ENCODE assay signal across 29 cellular contexts in genomic region chr12:121509339-121509738, GRCh38.
"Had no signal": no experiment of that assay in that cellular context is flagged by ENCODE, and none has a peak within 500 bp of the region (broad histone marks: within the 10 kb centered on the region; RNA-seq: fewer than 3 reads in every experiment).

No MANE protein-coding gene starts in this region.

- DNase-seq: stimulated activated CD4-positive, alpha-beta T cell treated with anti-CD3 and anti-CD28 coated beads, Interleukin-2, amount 100 ng/mL, for 48 hours; stimulated activated CD4-positive, alpha-beta T cell treated with anti-CD3 and anti-CD28 coated beads, Interleukin-4, amount 100 ng/mL, for 1 hour; stimulated activated CD4-positive, alpha-beta T cell treated with anti-CD3 and anti-CD28 coated beads, Interleukin-4, amount 100 ng/mL, for 24 hours; stimulated activated CD4-positive, alpha-beta T cell treated with anti-CD3 and anti-CD28 coated beads, Interleukin-4, amount 100 ng/mL, for 4 hours; stimulated activated CD8-positive, alpha-beta memory T cell treated with anti-CD3 and anti-CD28 coated beads, Interleukin-4, amount 100 ng/mL, for 48 hours; stimulated activated naive B cell treated with anti-CD40 and anti-IgM and Interleukin-4, amounts not matched to agents 10 μg/mL and 1 μg/mL and 100 μg/mL, for 72 hours; stimulated activated naive CD4-positive, alpha-beta T cell; stimulated activated naive CD4-positive, alpha-beta T cell treated with Interleukin-2 at 50 U/mL for 16 hours; stimulated activated naive CD8-positive, alpha-beta T cell treated with anti-CD3 and anti-CD28 coated beads, Interleukin-15, amount 100 ng/mL, for 72 hours; stimulated activated naive CD8-positive, alpha-beta T cell treated with anti-CD3 and anti-CD28 coated beads, Interleukin-15, Interleukin-2, amounts not matched to agents 100 U/mL and 50 U/mL, for 24 hours; stomach; substantia nigra; testis; thyroid gland; tibial artery; transverse colon; trophoblast cell; upper lobe of right lung; uterus had no signal

- H3K36me3 ChIP-seq: uterus, vagina had no signal

- H3K27ac ChIP-seq: stomach, suprapubic skin, testis, thoracic aorta, thyroid gland, tibial artery, tibial nerve, transverse colon, upper lobe of left lung, upper lobe of right lung, uterus, vagina had no signal

- H3K4me1 ChIP-seq: suprapubic skin, tibial nerve, transverse colon, upper lobe of left lung, upper lobe of right lung, uterus, vagina had no signal

- H3K9me3 Mint-ChIP-seq: stimulated activated effector memory CD8-positive, alpha-beta T cell treated with anti-CD3 and anti-CD28 coated beads, Interleukin-12 subunit alpha, Interleukin-12 subunit beta, amount 100 ng/mL, for 72 hours; stimulated activated memory B cell treated with anti-CD40 and anti-IgM and Interleukin-4, amounts not matched to agents 10 μg/mL and 1 μg/mL and 100 μg/mL, for 72 hours; stimulated activated naive B cell treated with anti-CD40 and anti-IgM and Interleukin-4, amounts not matched to agents 10 μg/mL and 1 μg/mL and 100 μg/mL, for 72 hours; stimulated activated naive CD8-positive, alpha-beta T cell treated with anti-CD3 and anti-CD28 coated beads, Interleukin-15, amount 100 ng/mL, for 72 hours; stimulated activated naive CD8-positive, alpha-beta T cell treated with anti-CD3 and anti-CD28 coated beads, Interleukin-15, Interleukin-2, amounts not matched to agents 100 ng/mL and 50 ng/mL, for 24 hours; type B pancreatic cell had no signal

- H3K4me3 ChIP-seq: stomach, suprapubic skin, testis, thoracic aorta, thyroid gland, tibial artery, tibial nerve, transverse colon, upper lobe of left lung, upper lobe of right lung, uterus, vagina had no signal

- H3K36me3 Mint-ChIP-seq: type B pancreatic cell had no signal

- ATAC-seq: stimulated activated effector memory CD8-positive, alpha-beta T cell treated with anti-CD3 and anti-CD28 coated beads, Interleukin-12 subunit alpha, Interleukin-12 subunit beta, amount 100 ng/mL, for 72 hours; stimulated activated memory B cell treated with anti-CD40 and anti-IgM and Interleukin-4, amounts not matched to agents 10 μg/mL and 1 μg/mL and 100 μg/mL, for 72 hours; stimulated activated naive B cell treated with anti-CD40 and anti-IgM and Interleukin-4, amounts not matched to agents 10 μg/mL and 1 μg/mL and 100 μg/mL, for 72 hours; stimulated activated naive CD8-positive, alpha-beta T cell treated with anti-CD3 and anti-CD28 coated beads, Interleukin-15, amount 100 ng/mL, for 72 hours; stimulated activated naive CD8-positive, alpha-beta T cell treated with anti-CD3 and anti-CD28 coated beads, Interleukin-15, Interleukin-2, amounts not matched to agents 100 U/mL and 50 U/mL, for 24 hours; upper lobe of right lung had no signal

- H3K27ac Mint-ChIP-seq: stimulated activated memory B cell treated with anti-CD40 and anti-IgM and Interleukin-4, amounts not matched to agents 10 μg/mL and 1 μg/mL and 100 μg/mL, for 72 hours; stimulated activated naive CD8-positive, alpha-beta T cell treated with anti-CD3 and anti-CD28 coated beads, Interleukin-15, Interleukin-2, amounts not matched to agents 100 ng/mL and 50 ng/mL, for 24 hours; type B pancreatic cell had no signal

- H3K27me3 Mint-ChIP-seq: stimulated activated memory B cell treated with anti-CD40 and anti-IgM and Interleukin-4, amounts not matched to agents 10 μg/mL and 1 μg/mL and 100 μg/mL, for 72 hours; stimulated activated naive B cell treated with anti-CD40 and anti-IgM and Interleukin-4, amounts not matched to agents 10 μg/mL and 1 μg/mL and 100 μg/mL, for 72 hours; stimulated activated naive CD8-positive, alpha-beta T cell treated with anti-CD3 and anti-CD28 coated beads, Interleukin-15, amount 100 ng/mL, for 72 hours; stimulated activated naive CD8-positive, alpha-beta T cell treated with anti-CD3 and anti-CD28 coated beads, Interleukin-15, Interleukin-2, amounts not matched to agents 100 ng/mL and 50 ng/mL, for 24 hours; type B pancreatic cell had no signal

- H3K4me3 Mint-ChIP-seq: stimulated activated effector memory CD8-positive, alpha-beta T cell treated with anti-CD3 and anti-CD28 coated beads, Interleukin-12 subunit alpha, Interleukin-12 subunit beta, amount 100 ng/mL, for 72 hours; stimulated activated memory B cell treated with anti-CD40 and anti-IgM and Interleukin-4, amounts not matched to agents 10 μg/mL and 1 μg/mL and 100 μg/mL, for 72 hours; stimulated activated naive B cell treated with anti-CD40 and anti-IgM and Interleukin-4, amounts not matched to agents 10 μg/mL and 1 μg/mL and 100 μg/mL, for 72 hours; stimulated activated naive CD8-positive, alpha-beta T cell treated with anti-CD3 and anti-CD28 coated beads, Interleukin-15, amount 100 ng/mL, for 72 hours; stimulated activated naive CD8-positive, alpha-beta T cell treated with anti-CD3 and anti-CD28 coated beads, Interleukin-15, Interleukin-2, amounts not matched to agents 100 ng/mL and 50 ng/mL, for 24 hours; type B pancreatic cell had no signal

- FAIRE-seq: urothelium cell line had no signal

- H3K9me3 ChIP-seq: stomach, suprapubic skin, testis, thoracic aorta, thyroid gland, tibial artery, tibial nerve, transverse colon, upper lobe of left lung, upper lobe of right lung, uterus, vagina had no signal

- H3K27me3 ChIP-seq: stomach, suprapubic skin, testis, thyroid gland, tibial artery, tibial nerve, transverse colon, upper lobe of left lung, upper lobe of right lung, uterus, vagina had no signal
